In genomic region chr15:66940368-66940767, GRCh38 we compare ENCODE assay signal across 11 cellular contexts.
DNase-seq lines count a peak whose midpoint lies in the region; ATAC-seq, FAIRE-seq and TF ChIP-seq lines count a peak whose summit lies in the region.
"Had no signal": no experiment of that assay in that cellular context is flagged by ENCODE, and none has a peak within 500 bp of the region (broad histone marks: within the 10 kb centered on the region; RNA-seq: fewer than 3 reads in every experiment).

No MANE protein-coding gene starts in this region.

- SMC1A ChIA-PET in GM12878 (lab: Charles Lee; ENCODE audit: uncharacterized antibody, unreplicated experiment), result interaction anchor here (0.5 to 2.2 kb wide), 5 partner anchors 131 to 844 kb away, joined by 3 to 7 read pairs (median 5); no protein-coding TSS in a partner anchor

- no peaks in the 10 kb centered on the region; the same call in 1 of the 3 replicates for H3K9me3 ChIP-seq in GM12878 (replicated peaks; ENCODE audit: control insufficient read depth, insufficient read depth, low read length)

- CTCF ChIA-PET in GM12878 (lab: Yijun Ruan, JAX), result interaction anchor here (1.0 to 1.7 kb wide), 2 partner anchors 364 to 408 kb away, joined by 3 to 7 read pairs; no protein-coding TSS in a partner anchor

- H3K79me2 ChIP-seq in GM12878 (ENCODE audit: control insufficient read depth, insufficient read depth, low read length), result no peaks in the 10 kb centered on the region

- no peak for TF ChIP-seq POLR2A in GM12878 (IDR thresholded peaks at IDR 0.05; ENCODE audit: low read depth, low read length)

- no peaks in the 10 kb centered on the region for H4K20me1 ChIP-seq in GM12878 (ENCODE audit: control insufficient read depth, insufficient read depth)

- in situ Hi-C loops in GM12878 (cut with MboI), result loop anchor here (5.0 kb wide), 1 partner anchor 492 kb away; no protein-coding TSS in a partner anchor

- H3K9ac ChIP-seq in GM12878 (ENCODE audit: control insufficient read depth, insufficient read depth, low read length), result no peak overlapping the region

- RAD21 ChIA-PET in GM12878 (lab: Charles Lee; ENCODE audit: unreplicated experiment), result interaction anchor here (1.0 to 1.4 kb wide), 3 partner anchors 141 to 364 kb away, joined by 3 to 4 read pairs (median 3); no protein-coding TSS in a partner anchor

- DNase-seq in stimulated activated CD4-positive, alpha-beta T cell treated with anti-CD3 and anti-CD28 coated beads, Interleukin-15, amount 100 ng/mL, for 24 hours, result peak; percentile 35
- DNase-seq in stimulated activated CD4-positive, alpha-beta T cell treated with anti-CD3 and anti-CD28 coated beads, Interleukin-12 subunit alpha, Interleukin-12 subunit beta, amount 100 ng/mL, for 4 hours, result no peak
- peak; percentile 76 for DNase-seq in GM12878 (ENCODE audit: low read depth, low spot score)
- DNase-seq in urothelium cell line (ENCODE audit: low spot score), result no peak
- no peak for DNase-seq in nucleus accumbens (lab: John Stamatoyannopoulos, UW)
- no peak for DNase-seq in NCI-H69 (lab: John Stamatoyannopoulos, UW)
- DNase-seq: naive thymus-derived CD4-positive, alpha-beta T cell; NCI-H1105 treated with DMSO at 0.1 percent for 48 hours had no signal

- TF ChIP-seq RAD21 in GM12878 (IDR thresholded peaks at IDR 0.05; ENCODE audit: insufficient read depth, low read depth, low read length), result no peak

- peaks cover 7% of the 10 kb centered on the region; the same call in 1 of the 2 replicates for H3K4me1 ChIP-seq in GM12878 (ENCODE audit: control insufficient read depth, insufficient read depth, low read length)

- POLR2A ChIA-PET in GM12878 (lab: Charles Lee), result no interaction called here

- H3K4me2 ChIP-seq in GM12878 (ENCODE audit: control insufficient read depth, insufficient read depth), result no peak overlapping the region

- no peak overlapping the region for H3K4me3 ChIP-seq in GM12878

- no peak for TF ChIP-seq EP300 in GM12878 (IDR thresholded peaks at IDR 0.05; ENCODE audit: borderline replicate concordance in 1 of 2, control insufficient read depth in 1 of 2, low read depth in 2 of 2, low read length in 2 of 2)

- intact Hi-C loops in GM12878 (cut with micrococcal nuclease; ENCODE audit: unreplicated experiment), result no loop called here

- FAIRE-seq in GM12878 (lab: Jason Lieb, UNC), result peak; percentile 96
- FAIRE-seq in urothelium cell line (lab: Jason Lieb, UNC), result peak; percentile 17
- FAIRE-seq: colon had no signal

- TF ChIP-seq CTCF in GM12878 (IDR thresholded peaks at IDR 0.05 in 2 of 3, conservative IDR thresholded peaks at IDR 0.05 in 1 of 3; ENCODE audit: control insufficient read depth in 2 of 3, extremely low read depth in 1 of 3, insufficient read depth in 1 of 3, low read depth in 3 of 3, low read length in 3 of 3), result no peak

- H2AFZ ChIP-seq in GM12878 (ENCODE audit: control insufficient read depth, low read depth, low read length), result no peak overlapping the region

- 30% methylated on average over 2 of the region's 2 CpGs for WGBS in GM12878 (ENCODE audit: insufficient coverage, insufficient replicate concordance, low lambda C conversion rate, missing lambda C conversion rate)

- H3K27me3 ChIP-seq in GM12878 (replicated peaks in 1 of 2; ENCODE audit: control insufficient read depth in 2 of 2, insufficient read depth in 2 of 2, low read length in 1 of 2), result no peaks in the 10 kb centered on the region; a peak in 1 of 4 replicates

- ATAC-seq in HG03108 (IDR thresholded peaks at IDR 0.05; ENCODE audit: unreplicated experiment), result peak; percentile 37
- peak; percentile 88 for ATAC-seq in GM12878
- no peak for ATAC-seq in HG03196 (IDR thresholded peaks at IDR 0.05; ENCODE audit: unreplicated experiment)
- ATAC-seq: naive thymus-derived CD4-positive, alpha-beta T cell had no signal

- H3K36me3 ChIP-seq in GM12878 (ENCODE audit: control insufficient read depth in 2 of 2, insufficient read depth in 2 of 2, low read length in 1 of 2), result no peaks in the 10 kb centered on the region

- no peak overlapping the region for H3K27ac ChIP-seq in GM12878 (ENCODE audit: control insufficient read depth, insufficient read depth)

- no TSS peak for BruUV-seq in GM12878 (replicated peaks; lab: Mats Ljungman, UMichigan)

TF ChIP-seq in GM12878, 131 proteins besides CTCF, POLR2A, EP300 and RAD21 (continues in another document):
- TF ChIP-seq ZNF592 (IDR thresholded peaks at IDR 0.05), result no peak
- TF ChIP-seq NR2F1 (conservative IDR thresholded peaks at IDR 0.05), result no peak
- TF ChIP-seq JUND (IDR thresholded peaks at IDR 0.05; ENCODE audit: low read depth, low read length), result no peak
- peak; percentile 70 for TF ChIP-seq PBX3 (IDR thresholded peaks at IDR 0.05; ENCODE audit: insufficient replicate concordance, low read depth, low read length)
- TF ChIP-seq WRNIP1 (IDR thresholded peaks at IDR 0.05; ENCODE audit: borderline replicate concordance, low read depth, low read length), result no peak
- TF ChIP-seq ESRRA (IDR thresholded peaks at IDR 0.05; ENCODE audit: low read length), result no peak
- no peak for TF ChIP-seq HCFC1 (IDR thresholded peaks at IDR 0.05; ENCODE audit: low read length)
- TF ChIP-seq IRF4 (IDR thresholded peaks at IDR 0.05; ENCODE audit: low read depth, low read length), result peak; percentile 43; the same call in 1 of the 2 replicates
- no peak for TF ChIP-seq MAX (IDR thresholded peaks at IDR 0.05; ENCODE audit: low read depth, low read length)
- no peak for TF ChIP-seq IRF3 (IDR thresholded peaks at IDR 0.05)
- no peak for TF ChIP-seq SIX5 (IDR thresholded peaks at IDR 0.05; ENCODE audit: low read depth, low read length, severe bottlenecking)
- no peak for TF ChIP-seq CEBPB (IDR thresholded peaks at IDR 0.05; ENCODE audit: borderline replicate concordance in 1 of 2, low read depth in 2 of 2, low read length in 2 of 2)
- peak; percentile 43 to 66; a peak in 2 of 4 replicates for TF ChIP-seq IKZF2 (IDR thresholded peaks at IDR 0.05)
- no peak for TF ChIP-seq ZNF622 (IDR thresholded peaks at IDR 0.05)
- TF ChIP-seq TCF3 (IDR thresholded peaks at IDR 0.05; ENCODE audit: borderline replicate concordance, insufficient read depth, low read depth, low read length), result no peak
- TF ChIP-seq RBBP5 (conservative IDR thresholded peaks at IDR 0.05), result no peak

Comparison
In these comparisons a context has a peak if more than half of its experiments do, and no peak if none do; other contexts are left out.
1. DNase-seq: peak in stimulated activated CD4-positive, alpha-beta T cell treated with anti-CD3 and anti-CD28 coated beads, Interleukin-15, amount 100 ng/mL, for 24 hours (single experiment) and GM12878 (single experiment); none in stimulated activated CD4-positive, alpha-beta T cell treated with anti-CD3 and anti-CD28 coated beads, Interleukin-12 subunit alpha, Interleukin-12 subunit beta, amount 100 ng/mL, for 4 hours (single experiment), urothelium cell line (single experiment), nucleus accumbens (0 of 56) and NCI-H69 (single experiment).